1 cellular context compared by ENCODE assay signal in genomic region chr20:25525857-25526256, GRCh38.
A peak's percentile ranks its signal among the peaks of the same experiment; 100 is the strongest.
TF ChIP-seq lines count a peak whose summit lies in the region.

No MANE protein-coding gene starts in this region.

TF ChIP-seq in HepG2, 621 proteins besides CTCF, POLR2A, EP300 and RAD21 (continued from another document and continues in another):
- TF ChIP-seq ZBED4 (CRISPR knock-in tag; IDR thresholded peaks at IDR 0.05; ENCODE audit: borderline replicate concordance), result 0 out of 2 replicates have a peak, but pooled peaks have one; percentile 23
- TF ChIP-seq MAFG (CRISPR knock-in tag; IDR thresholded peaks at IDR 0.05), result no peak
- TF ChIP-seq FOXK1 (CRISPR knock-in tag; IDR thresholded peaks at IDR 0.05; ENCODE audit: borderline replicate concordance, low read depth), result peak; percentile 47; the same call in 1 of the 2 replicates
- no peak for TF ChIP-seq KAT2B (IDR thresholded peaks at IDR 0.05; ENCODE audit: borderline replicate concordance, low read depth, low read length)
- no peak for TF ChIP-seq NFE2L2 (IDR thresholded peaks at IDR 0.05; ENCODE audit: low read length)
- TF ChIP-seq, protein P1, sequence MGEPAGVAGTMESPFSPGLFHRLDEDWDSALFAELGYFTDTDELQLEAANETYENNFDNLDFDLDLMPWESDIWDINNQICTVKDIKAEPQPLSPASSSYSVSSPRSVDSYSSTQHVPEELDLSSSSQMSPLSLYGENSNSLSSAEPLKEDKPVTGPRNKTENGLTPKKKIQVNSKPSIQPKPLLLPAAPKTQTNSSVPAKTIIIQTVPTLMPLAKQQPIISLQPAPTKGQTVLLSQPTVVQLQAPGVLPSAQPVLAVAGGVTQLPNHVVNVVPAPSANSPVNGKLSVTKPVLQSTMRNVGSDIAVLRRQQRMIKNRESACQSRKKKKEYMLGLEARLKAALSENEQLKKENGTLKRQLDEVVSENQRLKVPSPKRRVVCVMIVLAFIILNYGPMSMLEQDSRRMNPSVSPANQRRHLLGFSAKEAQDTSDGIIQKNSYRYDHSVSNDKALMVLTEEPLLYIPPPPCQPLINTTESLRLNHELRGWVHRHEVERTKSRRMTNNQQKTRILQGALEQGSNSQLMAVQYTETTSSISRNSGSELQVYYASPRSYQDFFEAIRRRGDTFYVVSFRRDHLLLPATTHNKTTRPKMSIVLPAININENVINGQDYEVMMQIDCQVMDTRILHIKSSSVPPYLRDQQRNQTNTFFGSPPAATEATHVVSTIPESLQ (CRISPR knock-in tag; conservative IDR thresholded peaks at IDR 0.05), result no peak
- TF ChIP-seq BHLHE40 (IDR thresholded peaks at IDR 0.05; ENCODE audit: low read length), result no peak; the same call in 1 of the 2 replicates
- no peak; the same call in 1 of the 2 replicates for TF ChIP-seq WIZ (CRISPR knock-in tag; IDR thresholded peaks at IDR 0.05)
- TF ChIP-seq ASH2L (IDR thresholded peaks at IDR 0.05; ENCODE audit: insufficient read length, low read depth, low read length), result peak; percentile 45
- no peak; the same call in 1 of the 2 replicates for TF ChIP-seq ETV5 (CRISPR knock-in tag; IDR thresholded peaks at IDR 0.05; ENCODE audit: borderline replicate concordance)
- no peak for TF ChIP-seq HCFC1 (IDR thresholded peaks at IDR 0.05; ENCODE audit: low read depth, low read length)
- TF ChIP-seq NFRKB (IDR thresholded peaks at IDR 0.05), result no peak
- no peak for TF ChIP-seq TEF (CRISPR knock-in tag; IDR thresholded peaks at IDR 0.05)
- TF ChIP-seq ZNF766 (CRISPR knock-in tag; IDR thresholded peaks at IDR 0.05; ENCODE audit: borderline replicate concordance), result no peak
- no peak for TF ChIP-seq SRF (IDR thresholded peaks at IDR 0.05; ENCODE audit: low read depth, low read length)
- TF ChIP-seq ZNF234 (CRISPR knock-in tag; conservative IDR thresholded peaks at IDR 0.05), result no peak
- TF ChIP-seq PHF21A (CRISPR knock-in tag; IDR thresholded peaks at IDR 0.05), result peak; percentile 53; the same call in 1 of the 2 replicates
- TF ChIP-seq, protein P2, sequence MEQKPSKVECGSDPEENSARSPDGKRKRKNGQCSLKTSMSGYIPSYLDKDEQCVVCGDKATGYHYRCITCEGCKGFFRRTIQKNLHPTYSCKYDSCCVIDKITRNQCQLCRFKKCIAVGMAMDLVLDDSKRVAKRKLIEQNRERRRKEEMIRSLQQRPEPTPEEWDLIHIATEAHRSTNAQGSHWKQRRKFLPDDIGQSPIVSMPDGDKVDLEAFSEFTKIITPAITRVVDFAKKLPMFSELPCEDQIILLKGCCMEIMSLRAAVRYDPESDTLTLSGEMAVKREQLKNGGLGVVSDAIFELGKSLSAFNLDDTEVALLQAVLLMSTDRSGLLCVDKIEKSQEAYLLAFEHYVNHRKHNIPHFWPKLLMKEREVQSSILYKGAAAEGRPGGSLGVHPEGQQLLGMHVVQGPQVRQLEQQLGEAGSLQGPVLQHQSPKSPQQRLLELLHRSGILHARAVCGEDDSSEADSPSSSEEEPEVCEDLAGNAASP (CRISPR knock-in tag; IDR thresholded peaks at IDR 0.05; ENCODE audit: borderline replicate concordance), result no peak
- no peak for TF ChIP-seq ZNF337 (CRISPR knock-in tag; IDR thresholded peaks at IDR 0.05; ENCODE audit: borderline replicate concordance, low read depth)
- no peak for TF ChIP-seq NFIB (CRISPR knock-in tag; IDR thresholded peaks at IDR 0.05; ENCODE audit: borderline replicate concordance)
- no peak for TF ChIP-seq JARID2 (CRISPR knock-in tag; IDR thresholded peaks at IDR 0.05; ENCODE audit: insufficient replicate concordance)
- TF ChIP-seq ZNF30 (CRISPR knock-in tag; IDR thresholded peaks at IDR 0.05), result no peak
- no peak for TF ChIP-seq U2AF1 (optimal IDR thresholded peaks at IDR 0.05; ENCODE audit: low read depth, low read length)
- TF ChIP-seq AGO2 (optimal IDR thresholded peaks at IDR 0.05; ENCODE audit: low read depth, low read length), result no peak
- no peak for TF ChIP-seq ZNF749 (CRISPR knock-in tag; IDR thresholded peaks at IDR 0.05; ENCODE audit: borderline replicate concordance)
- TF ChIP-seq ATRX (CRISPR knock-in tag; IDR thresholded peaks at IDR 0.05; ENCODE audit: borderline replicate concordance), result no peak
- TF ChIP-seq RNF219 (CRISPR knock-in tag; IDR thresholded peaks at IDR 0.05), result no peak
- TF ChIP-seq ZBTB46 (CRISPR knock-in tag; IDR thresholded peaks at IDR 0.05; ENCODE audit: borderline replicate concordance), result no peak
- no peak for TF ChIP-seq HNRNPL (IDR thresholded peaks at IDR 0.05; ENCODE audit: low read depth, low read length)
- peak; percentile 22; the same call in 1 of the 2 replicates for TF ChIP-seq NCOA2 (CRISPR knock-in tag; IDR thresholded peaks at IDR 0.05)
- TF ChIP-seq GZF1 (CRISPR knock-in tag; IDR thresholded peaks at IDR 0.05), result no peak
- TF ChIP-seq ZNF264 (CRISPR knock-in tag; IDR thresholded peaks at IDR 0.05), result 0 out of 2 replicates have a peak, but pooled peaks have one; percentile 24
- no peak for TF ChIP-seq ZNF773 (CRISPR knock-in tag; IDR thresholded peaks at IDR 0.05; ENCODE audit: borderline replicate concordance)
- TF ChIP-seq, protein P3, sequence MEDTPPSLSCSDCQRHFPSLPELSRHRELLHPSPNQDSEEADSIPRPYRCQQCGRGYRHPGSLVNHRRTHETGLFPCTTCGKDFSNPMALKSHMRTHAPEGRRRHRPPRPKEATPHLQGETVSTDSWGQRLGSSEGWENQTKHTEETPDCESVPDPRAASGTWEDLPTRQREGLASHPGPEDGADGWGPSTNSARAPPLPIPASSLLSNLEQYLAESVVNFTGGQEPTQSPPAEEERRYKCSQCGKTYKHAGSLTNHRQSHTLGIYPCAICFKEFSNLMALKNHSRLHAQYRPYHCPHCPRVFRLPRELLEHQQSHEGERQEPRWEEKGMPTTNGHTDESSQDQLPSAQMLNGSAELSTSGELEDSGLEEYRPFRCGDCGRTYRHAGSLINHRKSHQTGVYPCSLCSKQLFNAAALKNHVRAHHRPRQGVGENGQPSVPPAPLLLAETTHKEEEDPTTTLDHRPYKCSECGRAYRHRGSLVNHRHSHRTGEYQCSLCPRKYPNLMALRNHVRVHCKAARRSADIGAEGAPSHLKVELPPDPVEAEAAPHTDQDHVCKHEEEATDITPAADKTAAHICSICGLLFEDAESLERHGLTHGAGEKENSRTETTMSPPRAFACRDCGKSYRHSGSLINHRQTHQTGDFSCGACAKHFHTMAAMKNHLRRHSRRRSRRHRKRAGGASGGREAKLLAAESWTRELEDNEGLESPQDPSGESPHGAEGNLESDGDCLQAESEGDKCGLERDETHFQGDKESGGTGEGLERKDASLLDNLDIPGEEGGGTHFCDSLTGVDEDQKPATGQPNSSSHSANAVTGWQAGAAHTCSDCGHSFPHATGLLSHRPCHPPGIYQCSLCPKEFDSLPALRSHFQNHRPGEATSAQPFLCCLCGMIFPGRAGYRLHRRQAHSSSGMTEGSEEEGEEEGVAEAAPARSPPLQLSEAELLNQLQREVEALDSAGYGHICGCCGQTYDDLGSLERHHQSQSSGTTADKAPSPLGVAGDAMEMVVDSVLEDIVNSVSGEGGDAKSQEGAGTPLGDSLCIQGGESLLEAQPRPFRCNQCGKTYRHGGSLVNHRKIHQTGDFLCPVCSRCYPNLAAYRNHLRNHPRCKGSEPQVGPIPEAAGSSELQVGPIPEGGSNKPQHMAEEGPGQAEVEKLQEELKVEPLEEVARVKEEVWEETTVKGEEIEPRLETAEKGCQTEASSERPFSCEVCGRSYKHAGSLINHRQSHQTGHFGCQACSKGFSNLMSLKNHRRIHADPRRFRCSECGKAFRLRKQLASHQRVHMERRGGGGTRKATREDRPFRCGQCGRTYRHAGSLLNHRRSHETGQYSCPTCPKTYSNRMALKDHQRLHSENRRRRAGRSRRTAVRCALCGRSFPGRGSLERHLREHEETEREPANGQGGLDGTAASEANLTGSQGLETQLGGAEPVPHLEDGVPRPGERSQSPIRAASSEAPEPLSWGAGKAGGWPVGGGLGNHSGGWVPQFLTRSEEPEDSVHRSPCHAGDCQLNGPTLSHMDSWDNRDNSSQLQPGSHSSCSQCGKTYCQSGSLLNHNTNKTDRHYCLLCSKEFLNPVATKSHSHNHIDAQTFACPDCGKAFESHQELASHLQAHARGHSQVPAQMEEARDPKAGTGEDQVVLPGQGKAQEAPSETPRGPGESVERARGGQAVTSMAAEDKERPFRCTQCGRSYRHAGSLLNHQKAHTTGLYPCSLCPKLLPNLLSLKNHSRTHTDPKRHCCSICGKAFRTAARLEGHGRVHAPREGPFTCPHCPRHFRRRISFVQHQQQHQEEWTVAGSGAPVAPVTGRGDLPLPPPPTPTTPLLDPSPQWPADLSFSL (CRISPR knock-in tag; IDR thresholded peaks at IDR 0.05), result no peak; the same call in 1 of the 2 replicates
- no peak for TF ChIP-seq TBP (CRISPR knock-in tag; IDR thresholded peaks at IDR 0.05)
- TF ChIP-seq CREBL2 (CRISPR knock-in tag; IDR thresholded peaks at IDR 0.05; ENCODE audit: borderline replicate concordance), result no peak
- no peak for TF ChIP-seq ZKSCAN1 (IDR thresholded peaks at IDR 0.05; ENCODE audit: low read length)
- no peak for TF ChIP-seq ZNF615 (CRISPR knock-in tag; IDR thresholded peaks at IDR 0.05; ENCODE audit: borderline replicate concordance)
- no peak for TF ChIP-seq PRDM4 (CRISPR knock-in tag; IDR thresholded peaks at IDR 0.05; ENCODE audit: borderline replicate concordance)
- TF ChIP-seq TCF7 (IDR thresholded peaks at IDR 0.05; ENCODE audit: low read depth), result peak; percentile 73
- TF ChIP-seq ATAD3A (CRISPR knock-in tag; IDR thresholded peaks at IDR 0.05), result no peak
